ENCODE assay signal across 1 cellular context in genomic region chr10:110226926-110227641, GRCh38.
TF ChIP-seq lines count a peak whose summit lies in the region.

No MANE protein-coding gene starts in this region.

TF ChIP-seq in K562, 482 proteins besides CTCF, POLR2A, EP300 and RAD21 (continued from another document):
- TF ChIP-seq SRF (CRISPR knock-in tag; IDR thresholded peaks at IDR 0.05) = no peak
- no peak for TF ChIP-seq FOXP4 (CRISPR knock-in tag; IDR thresholded peaks at IDR 0.05; ENCODE audit: borderline replicate concordance)
- TF ChIP-seq FIP1L1 (IDR thresholded peaks at IDR 0.05; ENCODE audit: low read depth, low read length, poor library complexity, severe bottlenecking) = no peak
- no peak for TF ChIP-seq MGA (IDR thresholded peaks at IDR 0.05)
- TF ChIP-seq ARNT (IDR thresholded peaks at IDR 0.05) = no peak
- no peak; the same call in 1 of the 2 replicates for TF ChIP-seq CREB1 (IDR thresholded peaks at IDR 0.05)
- TF ChIP-seq CREB1 (CRISPR knock-in tag; IDR thresholded peaks at IDR 0.05) = peak; percentile 39
- TF ChIP-seq HMGXB4 (CRISPR knock-in tag; IDR thresholded peaks at IDR 0.05) = no peak
- TF ChIP-seq USF1 (CRISPR knock-in tag; IDR thresholded peaks at IDR 0.05) = peak; percentile 38; the same call in 1 of the 2 replicates
- 0 out of 2 replicates have a peak, but pooled peaks have one; percentile 39 for TF ChIP-seq HBP1 (CRISPR knock-in tag; IDR thresholded peaks at IDR 0.05)
- TF ChIP-seq ZNF740 (CRISPR knock-in tag; IDR thresholded peaks at IDR 0.05) = peak; percentile 90
- TF ChIP-seq ZNF740 (tag; IDR thresholded peaks at IDR 0.05) = no peak
- no peak for TF ChIP-seq CBX3 (IDR thresholded peaks at IDR 0.05; ENCODE audit: borderline replicate concordance in 1 of 2, low read length in 2 of 2)
- no peak for TF ChIP-seq RNF2 (IDR thresholded peaks at IDR 0.05)
- no peak for TF ChIP-seq CREB3L1 (IDR thresholded peaks at IDR 0.05; ENCODE audit: borderline replicate concordance, low read depth)
